ENCODE assay signal across 28 cellular contexts in genomic region chr15:66801266-66801665, GRCh38.
DNase-seq lines count a peak whose midpoint lies in the region; ATAC-seq, FAIRE-seq and TF ChIP-seq lines count a peak whose summit lies in the region.
"Had no signal": no experiment of that assay in that cellular context is flagged by ENCODE, and none has a peak within 500 bp of the region (broad histone marks: within the 10 kb centered on the region; RNA-seq: fewer than 3 reads in every experiment).

No MANE protein-coding gene starts in this region.

- H3K79me2 ChIP-seq in HepG2 (ENCODE audit: insufficient read depth, low read length) (no peaks in the 10 kb centered on the region), neural progenitor cell (ENCODE audit: low read depth) (no peaks in the 10 kb centered on the region)

- H3K9ac ChIP-seq in HepG2 (ENCODE audit: insufficient read depth, low read depth, low read length) (no peak overlapping the region), neural progenitor cell (no peak overlapping the region)
- H3K9ac ChIP-seq: KMS-11 had no signal

- peak overlapping the region; percentile 30 for H3K27ac Mint-ChIP-seq in dendritic cell treated with granulocyte-macrophage colony-stimulating factor and Interleukin-4, amounts not matched to agents 40 ng/mL and 50 ng/mL, for 4 days
- peak overlapping the region; percentile 92 for H3K27ac Mint-ChIP-seq in neural progenitor cell
- H3K27ac Mint-ChIP-seq: activated naive CD4-positive, alpha-beta T cell treated with anti-CD3 and anti-CD28 coated beads, Interleukin-2, amount 50 U/mL, for 24 hours; activated T-helper 2 cell treated with anti-CD3 and anti-CD28 coated beads, Interferon-gamma antibody, Interleukin-2, Interleukin-4, amounts not matched to agents 10 μg/mL and 5 μg/mL and 100 μg/mL, durations not matched to agents 14 hours and 24 hours and 36 hours; stimulated activated naive B cell treated with anti-CD40 and anti-IgM and Interleukin-4, amounts not matched to agents 10 μg/mL and 1 μg/mL and 100 μg/mL, for 72 hours had no signal

- H3K9me3 ChIP-seq in HepG2 (ENCODE audit: low read length) (no peaks in the 10 kb centered on the region), right lobe of liver (no peaks in the 10 kb centered on the region), neural progenitor cell (ENCODE audit: low read depth) (no peaks in the 10 kb centered on the region)
- H3K9me3 ChIP-seq: left lung, Peyer's patch had no signal

- DNase-seq in HepG2 (ENCODE audit: low spot score) (no peak), right lobe of liver (no peak), neural progenitor cell (ENCODE audit: low spot score) (no peak), 8988T (no peak), retina (no peak)
- DNase-seq: activated CD4-positive, alpha-beta T cell treated with anti-CD3 and anti-CD28 coated beads for 4 hours; amygdala; Calu3; DMS79 treated with DMSO at 0.1 percent for 48 hours; effector memory CD4-positive, alpha-beta T cell; erythroblast; GF-D8; left lung; MM.1S; NCI-H1105 treated with DMSO at 0.1 percent for 48 hours; NCI-H2029; NCI-H526 treated with DMSO at 0.1 percent for 48 hours; stimulated activated naive B cell treated with anti-CD40 and anti-IgM and Interleukin-4, amounts not matched to agents 10 μg/mL and 1 μg/mL and 100 μg/mL, for 72 hours; WERI-Rb-1 had no signal

- CTCF ChIA-PET in HepG2 (lab: Yijun Ruan, JAX; ENCODE audit: low intra/inter-chr PET ratio, low total read pairs), result no interaction called here

- H3F3A ChIP-seq in neural progenitor cell (ENCODE audit: low read depth), result no peaks in the 10 kb centered on the region

- no peaks in the 10 kb centered on the region for H3K36me3 Mint-ChIP-seq in dendritic cell treated with granulocyte-macrophage colony-stimulating factor and Interleukin-4, amounts not matched to agents 40 ng/mL and 50 ng/mL, for 4 days (ENCODE audit: low read depth)
- no peaks in the 10 kb centered on the region for H3K36me3 Mint-ChIP-seq in neural progenitor cell
- H3K36me3 Mint-ChIP-seq: activated naive CD4-positive, alpha-beta T cell treated with anti-CD3 and anti-CD28 coated beads, Interleukin-2, amount 50 U/mL, for 24 hours; stimulated activated naive B cell treated with anti-CD40 and anti-IgM and Interleukin-4, amounts not matched to agents 10 μg/mL and 1 μg/mL and 100 μg/mL, for 72 hours had no signal

- no peaks in the 10 kb centered on the region for H4K20me1 ChIP-seq in HepG2 (ENCODE audit: insufficient read depth, low read length)
- H4K20me1 ChIP-seq in neural progenitor cell (ENCODE audit: low read depth), result no peaks in the 10 kb centered on the region

- H3K27me3 Mint-ChIP-seq in dendritic cell treated with granulocyte-macrophage colony-stimulating factor and Interleukin-4, amounts not matched to agents 40 ng/mL and 50 ng/mL, for 4 days, result peaks cover 7% of the 10 kb centered on the region
- peaks cover 7% of the 10 kb centered on the region for H3K27me3 Mint-ChIP-seq in neural progenitor cell (ENCODE audit: insufficient read depth, low read depth)
- H3K27me3 Mint-ChIP-seq: activated naive CD4-positive, alpha-beta T cell treated with anti-CD3 and anti-CD28 coated beads, Interleukin-2, amount 50 U/mL, for 24 hours had no signal

- no peak overlapping the region for H3K4me3 Mint-ChIP-seq in dendritic cell treated with granulocyte-macrophage colony-stimulating factor and Interleukin-4, amounts not matched to agents 40 ng/mL and 50 ng/mL, for 4 days
- H3K4me3 Mint-ChIP-seq in neural progenitor cell, result no peak overlapping the region
- H3K4me3 Mint-ChIP-seq: activated naive CD4-positive, alpha-beta T cell treated with anti-CD3 and anti-CD28 coated beads, Interleukin-2, amount 50 U/mL, for 24 hours; stimulated activated naive B cell treated with anti-CD40 and anti-IgM and Interleukin-4, amounts not matched to agents 10 μg/mL and 1 μg/mL and 100 μg/mL, for 72 hours had no signal

- H3K27ac ChIP-seq in HepG2 (ENCODE audit: extremely low read length, insufficient read depth, low read length) (no peak overlapping the region), right lobe of liver (no peak overlapping the region), neural progenitor cell (no peak overlapping the region)
- H3K27ac ChIP-seq: KMS-11, WERI-Rb-1 had no signal

- no TSS peak for BruUV-seq in HepG2 (replicated peaks; lab: Mats Ljungman, UMichigan)

- TF ChIP-seq CTCF in HepG2 (CRISPR knock-in tag; IDR thresholded peaks at IDR 0.05) (no peak), right lobe of liver (IDR thresholded peaks at IDR 0.05) (no peak), neural progenitor cell (IDR thresholded peaks at IDR 0.05) (no peak)

- in situ Hi-C loops in HepG2 (cut with HindIII; ENCODE audit: extremely low pct_ligation_motif_present, low pct_unique_long_range_greater_than_20kb), result no loop called here

- ATAC-seq in HepG2 (no peak), right lobe of liver (no peak), GM18498 (IDR thresholded peaks at IDR 0.05; ENCODE audit: unreplicated experiment) (no peak), GM21619 (IDR thresholded peaks at IDR 0.05; ENCODE audit: unreplicated experiment) (no peak)
- ATAC-seq: left lung; stimulated activated naive B cell treated with anti-CD40 and anti-IgM and Interleukin-4, amounts not matched to agents 10 μg/mL and 1 μg/mL and 100 μg/mL, for 72 hours had no signal

- no peak for FAIRE-seq in HepG2 (lab: Jason Lieb, UNC)
- FAIRE-seq: HTR-8/SVneo had no signal

- POLR2A ChIA-PET in HepG2 (lab: Yijun Ruan, JAX), result no interaction called here

- no peak overlapping the region for H2AFZ ChIP-seq in HepG2 (ENCODE audit: low read length)
- no peak overlapping the region for H2AFZ ChIP-seq in neural progenitor cell (replicated peaks)

- intact Hi-C loops in HepG2 (cut with micrococcal nuclease; ENCODE audit: unreplicated experiment), result loop anchor here (5.0 kb wide), 1 partner anchor 36 kb away; no protein-coding TSS in a partner anchor
- intact Hi-C loops in right lobe of liver (cut with DNase I), result no loop called here
- intact Hi-C loops in dendritic cell treated with granulocyte-macrophage colony-stimulating factor and Interleukin-4, amounts not matched to agents 40 ng/mL and 50 ng/mL, for 4 days (cut with micrococcal nuclease), result loop anchor here (5.0 kb wide), 1 partner anchor 51 kb away; no protein-coding TSS in a partner anchor

- no peaks in the 10 kb centered on the region for H3K9me3 Mint-ChIP-seq in dendritic cell treated with granulocyte-macrophage colony-stimulating factor and Interleukin-4, amounts not matched to agents 40 ng/mL and 50 ng/mL, for 4 days
- H3K9me3 Mint-ChIP-seq in neural progenitor cell, result peaks cover 2% of the 10 kb centered on the region
- H3K9me3 Mint-ChIP-seq: activated naive CD4-positive, alpha-beta T cell treated with anti-CD3 and anti-CD28 coated beads, Interleukin-2, amount 50 U/mL, for 24 hours; activated T-helper 2 cell treated with anti-CD3 and anti-CD28 coated beads, Interferon-gamma antibody, Interleukin-2, Interleukin-4, amounts not matched to agents 10 μg/mL and 5 μg/mL and 100 μg/mL, durations not matched to agents 14 hours and 24 hours and 36 hours; stimulated activated naive B cell treated with anti-CD40 and anti-IgM and Interleukin-4, amounts not matched to agents 10 μg/mL and 1 μg/mL and 100 μg/mL, for 72 hours had no signal

- H3K4me2 ChIP-seq in HepG2 (ENCODE audit: low read depth, low read length) (no peak overlapping the region), neural progenitor cell (no peak overlapping the region)
- H3K4me2 ChIP-seq: KMS-11 had no signal

- TF ChIP-seq RAD21 in HepG2 (CRISPR knock-in tag; IDR thresholded peaks at IDR 0.05), result no peak

- WGBS in HepG2 (ENCODE audit: low lambda C conversion rate), result 52% methylated on average over 3 of the region's 3 CpGs
- WGBS in right lobe of liver (ENCODE audit: insufficient coverage, low coverage, low lambda C conversion rate, missing lambda C conversion rate), result 54% methylated on average over 2 of the region's 3 CpGs

- peaks cover 41% of the 10 kb centered on the region for H3K4me1 Mint-ChIP-seq in dendritic cell treated with granulocyte-macrophage colony-stimulating factor and Interleukin-4, amounts not matched to agents 40 ng/mL and 50 ng/mL, for 4 days (ENCODE audit: low read depth)
- H3K4me1 Mint-ChIP-seq in neural progenitor cell, result peaks cover 51% of the 10 kb centered on the region
- H3K4me1 Mint-ChIP-seq: activated naive CD4-positive, alpha-beta T cell treated with anti-CD3 and anti-CD28 coated beads, Interleukin-2, amount 50 U/mL, for 24 hours; stimulated activated naive B cell treated with anti-CD40 and anti-IgM and Interleukin-4, amounts not matched to agents 10 μg/mL and 1 μg/mL and 100 μg/mL, for 72 hours had no signal

- no peak for TF ChIP-seq POLR2A in HepG2 (IDR thresholded peaks at IDR 0.05; ENCODE audit: insufficient read depth in 1 of 2, low read depth in 2 of 2, low read length in 2 of 2)
- TF ChIP-seq POLR2A in right lobe of liver (IDR thresholded peaks at IDR 0.05), result no peak

- H3K4me1 ChIP-seq in HepG2 (ENCODE audit: insufficient read depth, low read length) (peaks cover 25% of the 10 kb centered on the region), right lobe of liver (peaks cover 0 to 7% (median 0%) of the 10 kb centered on the region in 4 donors), neural progenitor cell (peaks cover 17% of the 10 kb centered on the region)

- H3K4me3 ChIP-seq in HepG2 (replicated peaks in 1 of 3; ENCODE audit: insufficient read depth in 1 of 3, low read depth in 2 of 3, low read length in 3 of 3) (no peak overlapping the region), right lobe of liver (no peak overlapping the region), neural progenitor cell (no peak overlapping the region)
- H3K4me3 ChIP-seq: coronary artery, left lung, Peyer's patch had no signal

- H3K36me3 ChIP-seq in HepG2 (replicated peaks in 1 of 2; ENCODE audit: control insufficient read depth in 1 of 2, insufficient read depth in 2 of 2, low read length in 2 of 2), result no peaks in the 10 kb centered on the region
- H3K36me3 ChIP-seq in right lobe of liver, result no peaks in the 10 kb centered on the region
- no peaks in the 10 kb centered on the region for H3K36me3 ChIP-seq in neural progenitor cell
- H3K36me3 ChIP-seq: left lung, Peyer's patch, WERI-Rb-1 had no signal

- no peak for TF ChIP-seq EP300 in HepG2 (IDR thresholded peaks at IDR 0.05; ENCODE audit: low read depth in 2 of 2, low read length in 2 of 2)
- TF ChIP-seq EP300 in HepG2 (CRISPR knock-in tag; IDR thresholded peaks at IDR 0.05; ENCODE audit: borderline replicate concordance), result no peak

- H3K27me3 ChIP-seq in HepG2 (ENCODE audit: control insufficient read depth in 1 of 2, insufficient read depth in 2 of 2, low read length in 2 of 2) (peaks cover 0 to 10% of the 10 kb centered on the region in 2 experiments; a peak in 3 of 5 replicates), right lobe of liver (no peaks in the 10 kb centered on the region), neural progenitor cell (no peaks in the 10 kb centered on the region)
- H3K27me3 ChIP-seq: left lung, Peyer's patch had no signal

TF ChIP-seq in HepG2, 621 proteins besides CTCF, POLR2A, EP300 and RAD21:
- no peak for TF ChIP-seq PAF1 (CRISPR knock-in tag; IDR thresholded peaks at IDR 0.05)
- TF ChIP-seq HES4 (CRISPR knock-in tag; IDR thresholded peaks at IDR 0.05; ENCODE audit: borderline replicate concordance), result no peak
- TF ChIP-seq ZNF501 (CRISPR knock-in tag; IDR thresholded peaks at IDR 0.05), result no peak
- TF ChIP-seq ZNF629 (CRISPR knock-in tag; conservative IDR thresholded peaks at IDR 0.05), result peak; percentile 90
- TF ChIP-seq GTF3A (CRISPR knock-in tag; conservative IDR thresholded peaks at IDR 0.05), result no peak

Comparison
In these comparisons a context has a peak if more than half of its experiments do, and no peak if none do; other contexts are left out.
1. intact Hi-C loops: an anchor here in HepG2 (5.0 kb wide) and dendritic cell treated with granulocyte-macrophage colony-stimulating factor and Interleukin-4, amounts not matched to agents 40 ng/mL and 50 ng/mL, for 4 days (5.0 kb wide); none called in right lobe of liver.